17 cellular contexts compared by ENCODE assay signal in the genomic region with DNA sequence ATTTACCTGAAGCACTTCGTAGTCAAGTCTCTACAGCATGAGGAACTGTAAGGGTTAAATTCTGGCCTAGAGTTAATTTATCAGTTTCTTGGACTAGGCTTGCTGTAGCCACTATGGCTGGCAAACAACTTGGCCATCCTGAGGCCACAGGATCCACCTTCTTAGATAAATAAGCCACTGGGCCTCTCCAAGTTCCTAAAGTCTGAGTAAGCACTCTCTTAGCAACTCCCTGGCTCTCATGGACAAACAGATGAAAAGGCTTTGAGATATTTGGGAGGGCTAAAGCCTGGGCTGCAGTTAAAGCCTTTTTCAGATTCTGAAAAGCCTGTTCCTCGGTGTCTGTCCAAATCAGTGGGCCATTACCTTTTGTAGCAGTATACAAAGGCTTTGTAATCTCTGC.
"Had no signal": no experiment of that assay in that cellular context is flagged by ENCODE, and none has a peak within 500 bp of the region (broad histone marks: within the 10 kb centered on the region; RNA-seq: fewer than 3 reads in every experiment).

No MANE protein-coding gene starts in this region.

- H3K27me3 ChIP-seq: cardiac muscle cell had no signal

- H3K27ac ChIP-seq: cardiac muscle cell, parathyroid adenoma, stomach had no signal

- H3K27ac Mint-ChIP-seq: activated CD4-positive, alpha-beta T cell treated with anti-CD3 and anti-CD28 coated beads, Interleukin-2, amount 10 ng/mL, durations not matched to agents 24 days and 14 days; activated naive CD8-positive, alpha-beta T cell treated with anti-CD3 and anti-CD28 coated beads for 36 hours; effector memory CD8-positive, alpha-beta T cell; nephron; stimulated activated effector memory CD8-positive, alpha-beta T cell treated with anti-CD3 and anti-CD28 coated beads, Interleukin-12 subunit alpha, Interleukin-12 subunit beta, amount 100 ng/mL, for 72 hours had no signal

- DNase-seq: activated CD4-positive, alpha-beta T cell treated with anti-CD3 and anti-CD28 coated beads, Interleukin-2, amount 10 ng/mL, durations not matched to agents 24 days and 14 days; activated CD8-positive, alpha-beta T cell treated with anti-CD3 and anti-CD28 coated beads, Interleukin-2, amount 10 ng/mL, durations not matched to agents 7 days and 5 days; activated effector memory CD4-positive, alpha-beta T cell treated with Interleukin-2 at 50 U/mL for 16 hours; activated naive CD8-positive, alpha-beta T cell treated with anti-CD3 and anti-CD28 coated beads for 36 hours; activated T-cell treated with anti-CD3 and anti-CD28 coated beads, Interleukin-2, amount 50 U/mL, for 4 hours; dermis blood vessel endothelial cell; effector memory CD8-positive, alpha-beta T cell; stimulated activated CD4-positive, alpha-beta T cell treated with anti-CD3 and anti-CD28 coated beads, Interleukin-4, amount 100 ng/mL, for 1 hour; stomach; T1000; trophoblast cell had no signal

- H3K36me3 ChIP-seq: cardiac muscle cell, stomach had no signal

- H3K4me3 Mint-ChIP-seq: effector memory CD8-positive, alpha-beta T cell; nephron; stimulated activated effector memory CD8-positive, alpha-beta T cell treated with anti-CD3 and anti-CD28 coated beads, Interleukin-12 subunit alpha, Interleukin-12 subunit beta, amount 100 ng/mL, for 72 hours had no signal

- H3K4me1 Mint-ChIP-seq: nephron had no signal

- H3K4me3 ChIP-seq: cardiac muscle cell, smooth muscle cell, stomach had no signal

- H3K9me3 Mint-ChIP-seq: activated CD4-positive, alpha-beta T cell treated with anti-CD3 and anti-CD28 coated beads, Interleukin-2, amount 10 ng/mL, durations not matched to agents 24 days and 14 days; activated naive CD8-positive, alpha-beta T cell treated with anti-CD3 and anti-CD28 coated beads for 36 hours; activated T-cell treated with anti-CD3 and anti-CD28 coated beads, Interleukin-2, amount 50 U/mL, for 4 hours; effector memory CD8-positive, alpha-beta T cell; stimulated activated effector memory CD8-positive, alpha-beta T cell treated with anti-CD3 and anti-CD28 coated beads, Interleukin-12 subunit alpha, Interleukin-12 subunit beta, amount 100 ng/mL, for 72 hours had no signal

- H3K4me1 ChIP-seq: parathyroid adenoma, stomach had no signal

- H3K9me3 ChIP-seq: stomach had no signal

- ATAC-seq: sciatic nerve; stimulated activated effector memory CD8-positive, alpha-beta T cell treated with anti-CD3 and anti-CD28 coated beads, Interleukin-12 subunit alpha, Interleukin-12 subunit beta, amount 100 ng/mL, for 72 hours had no signal

- H3K36me3 Mint-ChIP-seq: activated naive CD8-positive, alpha-beta T cell treated with anti-CD3 and anti-CD28 coated beads for 36 hours; stimulated activated effector memory CD8-positive, alpha-beta T cell treated with anti-CD3 and anti-CD28 coated beads, Interleukin-12 subunit alpha, Interleukin-12 subunit beta, amount 100 ng/mL, for 72 hours had no signal
